In the genomic region with DNA sequence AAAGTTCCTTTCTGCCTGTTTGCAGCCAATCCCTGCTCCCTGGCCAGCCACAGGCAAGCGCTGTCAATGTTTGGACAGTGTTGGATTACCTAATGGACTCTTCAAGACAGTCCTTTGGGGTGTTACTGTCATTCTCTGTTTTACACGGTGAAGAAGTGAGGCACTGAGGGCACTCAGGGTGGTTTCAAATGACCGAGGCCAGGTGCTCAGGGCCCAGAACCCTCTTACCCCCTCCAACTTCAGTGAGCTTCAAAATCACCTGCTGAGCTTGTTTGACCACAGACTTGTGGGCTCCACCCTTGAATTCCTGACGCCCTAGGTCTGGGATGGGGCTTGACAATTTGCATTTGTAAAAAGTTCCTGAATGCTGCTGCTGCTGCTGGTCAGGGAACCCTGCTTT, we compare ENCODE assay signal across 13 cellular contexts.
DNase-seq lines count a peak whose midpoint lies in the region; ATAC-seq and TF ChIP-seq lines count a peak whose summit lies in the region.
"Had no signal": no experiment of that assay in that cellular context is flagged by ENCODE, and none has a peak within 500 bp of the region (broad histone marks: within the 10 kb centered on the region; RNA-seq: fewer than 3 reads in every experiment).

No MANE protein-coding gene starts in this region.

- no peaks in the 10 kb centered on the region for H3K4me1 ChIP-seq in left ventricle myocardium inferior
- no peaks in the 10 kb centered on the region for H3K4me1 ChIP-seq in foreskin keratinocyte
- H3K4me1 ChIP-seq: A549 had no signal

- H3K4me3 ChIP-seq in left ventricle myocardium inferior: no peak overlapping the region
- H3K4me3 ChIP-seq: A549, esophagus squamous epithelium had no signal

- TF ChIP-seq CTCF in left ventricle myocardium inferior (IDR thresholded peaks at IDR 0.05; ENCODE audit: borderline replicate concordance) (no peak), foreskin keratinocyte (conservative IDR thresholded peaks at IDR 0.05) (no peak)

- H3K36me3 ChIP-seq in left ventricle myocardium inferior: no peaks in the 10 kb centered on the region

- in situ Hi-C loops in KBM-7 (cut with MboI; ENCODE audit: low pct_unique_long_range_greater_than_20kb, low sequenced_read_pairs): no loop called here

- no peak overlapping the region for H3K27ac Mint-ChIP-seq in activated T-cell treated with anti-CD3 and anti-CD28 coated beads, Interleukin-2, amount 50 U/mL, for 72 hours
- H3K27ac Mint-ChIP-seq: T-helper 17 cell had no signal

- intact Hi-C loops in left ventricle myocardium inferior (cut with micrococcal nuclease): no loop called here
- intact Hi-C loops in Right ventricle myocardium inferior (cut with DNase I): no loop called here

- no peak overlapping the region for H3K4me3 Mint-ChIP-seq in activated T-cell treated with anti-CD3 and anti-CD28 coated beads, Interleukin-2, amount 50 U/mL, for 72 hours
- H3K4me3 Mint-ChIP-seq: T-helper 17 cell had no signal

- DNase-seq in left ventricle myocardium inferior (no peak), Right ventricle myocardium inferior (ENCODE audit: missing footprints) (no peak), NCI-H748 treated with DMSO at 0.1 percent for 48 hours (lab: John Stamatoyannopoulos, UW) (peak; percentile 90), iPS-NIHi7 (ENCODE audit: extremely low spot score) (peak; percentile 75), KBM-7 (no peak), foreskin keratinocyte (no peak)
- no peak for DNase-seq in activated T-cell treated with anti-CD3 and anti-CD28 coated beads, Interleukin-2, amount 50 U/mL, for 72 hours
- DNase-seq: amniotic stem cell, esophagus squamous epithelium, NCI-H2227 treated with DMSO at 0.1 percent for 48 hours, T-helper 17 cell had no signal

- H3K27me3 ChIP-seq in left ventricle myocardium inferior (ENCODE audit: low read depth) (no peaks in the 10 kb centered on the region), foreskin keratinocyte (no peaks in the 10 kb centered on the region)
- H3K27me3 ChIP-seq: esophagus squamous epithelium had no signal

- no peaks in the 10 kb centered on the region for H3K4me1 Mint-ChIP-seq in activated T-cell treated with anti-CD3 and anti-CD28 coated beads, Interleukin-2, amount 50 U/mL, for 72 hours (ENCODE audit: low read depth)

- ATAC-seq in Right ventricle myocardium inferior (no peak), foreskin keratinocyte (no peak), HG03565 (IDR thresholded peaks at IDR 0.05; ENCODE audit: unreplicated experiment) (no peak)
- no peak for ATAC-seq in activated T-cell treated with anti-CD3 and anti-CD28 coated beads, Interleukin-2, amount 50 U/mL, for 72 hours (replicated peaks in 1 of 2)
- ATAC-seq: A549, T-helper 17 cell had no signal

- H3K36me3 Mint-ChIP-seq in activated T-cell treated with anti-CD3 and anti-CD28 coated beads, Interleukin-2, amount 50 U/mL, for 72 hours (ENCODE audit: insufficient read depth in 2 of 2): no peaks in the 10 kb centered on the region

- no peaks in the 10 kb centered on the region for H3K9me3 ChIP-seq in left ventricle myocardium inferior (replicated peaks)
- H3K9me3 ChIP-seq: A549, esophagus squamous epithelium had no signal

- H3K27ac ChIP-seq in left ventricle myocardium inferior (replicated peaks) (peak overlapping the region; percentile 44), foreskin keratinocyte (no peak overlapping the region)
- H3K27ac ChIP-seq: A549 had no signal

- no peaks in the 10 kb centered on the region for H3K9me3 Mint-ChIP-seq in activated T-cell treated with anti-CD3 and anti-CD28 coated beads, Interleukin-2, amount 50 U/mL, for 72 hours

- H3K27me3 Mint-ChIP-seq in activated T-cell treated with anti-CD3 and anti-CD28 coated beads, Interleukin-2, amount 50 U/mL, for 72 hours (ENCODE audit: low read depth): no peaks in the 10 kb centered on the region
- H3K27me3 Mint-ChIP-seq: T-helper 17 cell had no signal

Comparison
In these comparisons a context has a peak if more than half of its experiments do, and no peak if none do; other contexts are left out.
1. DNase-seq: peak in NCI-H748 treated with DMSO at 0.1 percent for 48 hours (single experiment) and iPS-NIHi7 (single experiment); none in left ventricle myocardium inferior (single experiment), Right ventricle myocardium inferior (single experiment), KBM-7 (single experiment), activated T-cell treated with anti-CD3 and anti-CD28 coated beads, Interleukin-2, amount 50 U/mL, for 72 hours (0 of 2) and foreskin keratinocyte (0 of 2).